Comparison of ENCODE assay signal across 8 cellular contexts in the genomic region with DNA sequence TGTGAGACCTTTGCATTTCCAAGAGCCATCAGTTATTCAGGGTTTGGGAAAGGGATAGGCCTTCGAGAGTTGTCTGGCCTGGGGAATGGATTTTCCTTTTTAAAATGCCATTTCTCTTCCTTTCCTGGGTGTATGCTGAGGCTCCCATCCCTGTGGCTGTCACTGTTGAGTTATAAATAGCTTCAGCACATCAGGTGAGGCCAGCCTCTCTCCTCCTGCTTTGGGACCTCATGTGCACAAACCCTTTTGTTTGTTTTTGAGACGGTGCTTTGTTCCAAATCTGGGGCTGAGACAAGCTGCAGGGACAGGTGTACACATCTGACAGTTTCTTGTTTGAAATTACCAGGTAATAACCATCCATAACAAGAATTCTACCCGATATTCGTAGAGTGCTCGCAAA. TPM values are rescaled to one million over a fixed set of nuclear protein-coding genes. Genes with fewer than 3 reads are reported as not detected.
DNase-seq lines count a peak whose midpoint lies in the region; ATAC-seq and TF ChIP-seq lines count a peak whose summit lies in the region.

No MANE protein-coding gene starts in this region.

- H3K27me3 ChIP-seq in fibroblast of lung (ENCODE audit: control insufficient read depth, insufficient read depth, low read length) (no peaks in the 10 kb centered on the region), sigmoid colon (no peaks in the 10 kb centered on the region)

- no peak for TF ChIP-seq EP300 in sigmoid colon (IDR thresholded peaks at IDR 0.05)

- H3K27ac ChIP-seq in fibroblast of lung (ENCODE audit: insufficient read depth, low read length) = no peak overlapping the region
- peak overlapping the region; percentile 90 to 99 (median 99) for H3K27ac ChIP-seq in sigmoid colon

- peak overlapping the region; percentile 91 for H3K27ac Mint-ChIP-seq in T-helper 17 cell

- H3K9ac ChIP-seq in fibroblast of lung (ENCODE audit: insufficient read depth, low read length) = peak overlapping the region; percentile 44

- no peaks in the 10 kb centered on the region for H4K20me1 ChIP-seq in fibroblast of lung (ENCODE audit: control insufficient read depth, extremely low read depth, insufficient read depth, low read length)

- H3K9me3 ChIP-seq in T-helper 17 cell (ENCODE audit: control insufficient read depth, low read length, poor library complexity, severe bottlenecking) (no peaks in the 10 kb centered on the region), fibroblast of lung (ENCODE audit: control insufficient read depth, insufficient read depth, low read depth, low read length) (no peaks in the 10 kb centered on the region), sigmoid colon (no peaks in the 10 kb centered on the region)

- H3K4me1 Mint-ChIP-seq in T-helper 17 cell = peaks cover 12% of the 10 kb centered on the region

- no peak for TF ChIP-seq POLR2A in sigmoid colon (IDR thresholded peaks at IDR 0.05)

- 34 to 77% methylated on average over 5 of the region's 5 CpGs for WGBS in sigmoid colon, 2 donors

- no peaks in the 10 kb centered on the region for H3K27me3 Mint-ChIP-seq in T-helper 17 cell

- H3K4me3 ChIP-seq in fibroblast of lung (replicated peaks in 1 of 4; ENCODE audit: control extremely low read depth in 1 of 4, insufficient read depth in 1 of 4, low read depth in 3 of 4, low read length in 4 of 4) = peak overlapping the region; percentile 69 to 82 (median 76)
- H3K4me3 ChIP-seq in sigmoid colon = peak overlapping the region; percentile 62 to 90 (median 85)

- ATAC-seq in T-helper 17 cell = no peak

- H3K79me2 ChIP-seq in fibroblast of lung (ENCODE audit: control insufficient read depth, insufficient read depth, low read length) = peaks cover 4% of the 10 kb centered on the region

- TF ChIP-seq CTCF in fibroblast of lung (conservative IDR thresholded peaks at IDR 0.05 in 1 of 2, IDR thresholded peaks at IDR 0.05 in 1 of 2; ENCODE audit: low read depth in 1 of 2, low read length in 2 of 2) = no peak
- TF ChIP-seq CTCF in sigmoid colon (IDR thresholded peaks at IDR 0.05) = no peak

- in situ Hi-C loops in G401 (cut with HindIII; ENCODE audit: low sequenced_read_pairs) = no loop called here

- peak overlapping the region; percentile 95 for H3K4me3 Mint-ChIP-seq in T-helper 17 cell

- no peaks in the 10 kb centered on the region for H3K36me3 Mint-ChIP-seq in T-helper 17 cell (ENCODE audit: low read depth)

- H3K4me1 ChIP-seq in fibroblast of lung (ENCODE audit: control insufficient read depth, extremely low read depth, insufficient read depth, low read length) (peaks cover 4% of the 10 kb centered on the region), sigmoid colon (peaks cover 0 to 36% (median 28%) of the 10 kb centered on the region in 4 donors)

- peak overlapping the region; percentile 94 for H3K4me2 ChIP-seq in fibroblast of lung (ENCODE audit: extremely low read depth, insufficient read depth, low read length)

- H3K36me3 ChIP-seq in fibroblast of lung (ENCODE audit: control insufficient read depth, insufficient read depth, low read length) (peaks cover 5% of the 10 kb centered on the region), sigmoid colon (peaks cover 4 to 11% (median 9%) of the 10 kb centered on the region in 4 donors)

- intact Hi-C loops in sigmoid colon (cut with DNase I) = loop anchor here (2.0 kb wide), 1 partner anchor 20 kb away; no protein-coding TSS in a partner anchor

- DNase-seq in G401 (ENCODE audit: low spot score) (peak; percentile 63), T-helper 17 cell (no peak), fibroblast of lung (ENCODE audit: low read depth in 2 of 2) (no peak), sigmoid colon (no peak), NCI-H1092 treated with DMSO at 0.1 percent for 48 hours (lab: John Stamatoyannopoulos, UW) (no peak), hepatic stellate cell (ENCODE audit: low spot score) (no peak), SK-N-DZ (ENCODE audit: low spot score) (no peak)
- no peak for DNase-seq in activated CD4-positive, alpha-beta T cell treated with anti-CD3 and anti-CD28 coated beads, Interleukin-2, amount 50 U/mL, for 4 hours

- no peak overlapping the region for H2AFZ ChIP-seq in fibroblast of lung (ENCODE audit: low read length)

RNA-seq across cellular contexts. Expression of a gene that starts 1.3 kb away (rescaled TPM):
- 4.1 and 12.8 TPM in 2 replicates for total RNA-seq in G401 (2014; rRNA removed; shearing (Covaris generic))
- total RNA-seq in T-helper 17 cell (1 to 10 TPM; 4.8 to 7.4 TPM), fibroblast of lung (14.9 and 22.5 TPM in 2 replicates), sigmoid colon (10 to 100 TPM; 21.3 to 30.3 (median 24.8) TPM)
- polyA plus RNA-seq in fibroblast of lung (8.2 and 9.0 TPM in 2 replicates), sigmoid colon (10 to 100 TPM; 12.6 to 14.8 (median 14.4) TPM)
- polyA plus RNA-seq in fibroblast of lung (2012) = 8.0 and 9.7 TPM in 2 replicates
- polyA minus RNA-seq in fibroblast of lung (ENCODE audit: low replicate concordance) = 82.9 and 121 TPM in 2 replicates
- 6.7 and 7.3 TPM in 2 replicates for polyA plus RNA-seq in SK-N-DZ (2014; cell fraction: cytosol; rRNA removed)
- 6.1 and 8.3 TPM in 2 replicates for polyA plus RNA-seq in SK-N-DZ (2014; cell fraction: nucleus; rRNA removed)
